2 cellular contexts compared by ENCODE assay signal in genomic region chr16:4093495-4094137, GRCh38.
TF ChIP-seq lines count a peak whose summit lies in the region.

No MANE protein-coding gene starts in this region.

TF ChIP-seq in SK-N-SH treated with all-trans-retinoic acid at 6 μM for 48 hours, 23 proteins besides CTCF, POLR2A, EP300 and RAD21 (continued from another document):
- TF ChIP-seq POU6F1 (CRISPR knock-in tag; IDR thresholded peaks at IDR 0.05; ENCODE audit: borderline replicate concordance, low read depth) (no peak), SNAI2 (CRISPR knock-in tag; IDR thresholded peaks at IDR 0.05) (no peak), CREB5 (CRISPR knock-in tag; IDR thresholded peaks at IDR 0.05; ENCODE audit: low read depth) (no peak), ZNF70 (CRISPR knock-in tag; IDR thresholded peaks at IDR 0.05) (no peak), RARB (CRISPR knock-in tag; IDR thresholded peaks at IDR 0.05) (no peak), ZNF8 (CRISPR knock-in tag; IDR thresholded peaks at IDR 0.05) (no peak), ISL1 (CRISPR knock-in tag; IDR thresholded peaks at IDR 0.05) (no peak), PPARA (CRISPR knock-in tag; IDR thresholded peaks at IDR 0.05; ENCODE audit: borderline replicate concordance) (no peak), TSHZ2 (CRISPR knock-in tag; IDR thresholded peaks at IDR 0.05) (no peak), CSDC2 (CRISPR knock-in tag; IDR thresholded peaks at IDR 0.05) (no peak), ARNTL (CRISPR knock-in tag; IDR thresholded peaks at IDR 0.05; ENCODE audit: borderline replicate concordance, low read depth) (no peak)
TF ChIP-seq in SK-N-SH treated with all-trans-retinoic acid at 6 μM for 48 hours: peak in this region for 0.

TF ChIP-seq in SK-N-SH, 30 proteins besides CTCF, POLR2A, EP300 and RAD21 (continued from another document):
- no peak for TF ChIP-seq USF2 (IDR thresholded peaks at IDR 0.05; ENCODE audit: borderline replicate concordance, low read depth, low read length)
- no peak for TF ChIP-seq FOXM1 (IDR thresholded peaks at IDR 0.05; ENCODE audit: low read depth)
- TF ChIP-seq SIN3A (IDR thresholded peaks at IDR 0.05; ENCODE audit: borderline replicate concordance, low read depth, low read length) = no peak
- no peak for TF ChIP-seq RXRA (IDR thresholded peaks at IDR 0.05; ENCODE audit: borderline replicate concordance, low read depth)
- no peak for TF ChIP-seq YY1 (IDR thresholded peaks at IDR 0.05; ENCODE audit: low read depth)
- no peak for TF ChIP-seq RFX5 (IDR thresholded peaks at IDR 0.05; ENCODE audit: low read length)
TF ChIP-seq in SK-N-SH: peak in this region for 0.
